In genomic region chr4:165367040-165367439, GRCh38 we compare ENCODE assay signal across 1 cellular context.
TF ChIP-seq lines count a peak whose summit lies in the region.

No MANE protein-coding gene starts in this region.

TF ChIP-seq in HepG2, 621 proteins besides CTCF, POLR2A, EP300 and RAD21 (continued from another document and continues in another):
- no peak for TF ChIP-seq SRSF4 (IDR thresholded peaks at IDR 0.05; ENCODE audit: low read depth, low read length, poor library complexity, severe bottlenecking)
- TF ChIP-seq ZNF230 (CRISPR knock-in tag; IDR thresholded peaks at IDR 0.05) = 0 out of 2 replicates have a peak, but pooled peaks have one; percentile 37
- 0 out of 2 replicates have a peak, but pooled peaks have one; percentile 21 for TF ChIP-seq RERE (CRISPR knock-in tag; IDR thresholded peaks at IDR 0.05; ENCODE audit: low read depth)
- no peak for TF ChIP-seq ZNF503 (CRISPR knock-in tag; IDR thresholded peaks at IDR 0.05)
- no peak for TF ChIP-seq NRL (CRISPR knock-in tag; IDR thresholded peaks at IDR 0.05; ENCODE audit: borderline replicate concordance)
- TF ChIP-seq ZNF550 (CRISPR knock-in tag; IDR thresholded peaks at IDR 0.05; ENCODE audit: borderline replicate concordance) = no peak
- no peak for TF ChIP-seq SETDB1 (CRISPR knock-in tag; IDR thresholded peaks at IDR 0.05; ENCODE audit: borderline replicate concordance)
- no peak for TF ChIP-seq PAWR (CRISPR knock-in tag; IDR thresholded peaks at IDR 0.05; ENCODE audit: borderline replicate concordance)
- 0 out of 2 replicates have a peak, but pooled peaks have one; percentile 26 for TF ChIP-seq MTA1 (CRISPR knock-in tag; IDR thresholded peaks at IDR 0.05; ENCODE audit: borderline replicate concordance)
- TF ChIP-seq, protein P1, sequence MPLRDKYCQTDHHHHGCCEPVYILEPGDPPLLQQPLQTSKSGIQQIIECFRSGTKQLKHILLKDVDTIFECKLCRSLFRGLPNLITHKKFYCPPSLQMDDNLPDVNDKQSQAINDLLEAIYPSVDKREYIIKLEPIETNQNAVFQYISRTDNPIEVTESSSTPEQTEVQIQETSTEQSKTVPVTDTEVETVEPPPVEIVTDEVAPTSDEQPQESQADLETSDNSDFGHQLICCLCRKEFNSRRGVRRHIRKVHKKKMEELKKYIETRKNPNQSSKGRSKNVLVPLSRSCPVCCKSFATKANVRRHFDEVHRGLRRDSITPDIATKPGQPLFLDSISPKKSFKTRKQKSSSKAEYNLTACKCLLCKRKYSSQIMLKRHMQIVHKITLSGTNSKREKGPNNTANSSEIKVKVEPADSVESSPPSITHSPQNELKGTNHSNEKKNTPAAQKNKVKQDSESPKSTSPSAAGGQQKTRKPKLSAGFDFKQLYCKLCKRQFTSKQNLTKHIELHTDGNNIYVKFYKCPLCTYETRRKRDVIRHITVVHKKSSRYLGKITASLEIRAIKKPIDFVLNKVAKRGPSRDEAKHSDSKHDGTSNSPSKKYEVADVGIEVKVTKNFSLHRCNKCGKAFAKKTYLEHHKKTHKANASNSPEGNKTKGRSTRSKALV (CRISPR knock-in tag; IDR thresholded peaks at IDR 0.05) = no peak
- no peak for TF ChIP-seq ZNF275 (CRISPR knock-in tag; IDR thresholded peaks at IDR 0.05; ENCODE audit: borderline replicate concordance)
- TF ChIP-seq ZNF274 (CRISPR knock-in tag; IDR thresholded peaks at IDR 0.05) = no peak
- TF ChIP-seq FOSL2 (CRISPR knock-in tag; IDR thresholded peaks at IDR 0.05) = peak; percentile 90
- peak; percentile 98 for TF ChIP-seq CBFB (CRISPR knock-in tag; IDR thresholded peaks at IDR 0.05)
- no peak for TF ChIP-seq MAFK (conservative IDR thresholded peaks at IDR 0.05 in 1 of 2, IDR thresholded peaks at IDR 0.05 in 1 of 2; ENCODE audit: low read length in 2 of 2)
- TF ChIP-seq ZNF253 (CRISPR knock-in tag; IDR thresholded peaks at IDR 0.05; ENCODE audit: borderline replicate concordance) = no peak
- no peak for TF ChIP-seq SMYD3 (CRISPR knock-in tag; IDR thresholded peaks at IDR 0.05)
- TF ChIP-seq ARHGAP35 (CRISPR knock-in tag; IDR thresholded peaks at IDR 0.05; ENCODE audit: borderline replicate concordance) = no peak
- peak; percentile 89 for TF ChIP-seq HNF4A (CRISPR knock-in tag; IDR thresholded peaks at IDR 0.05)
- TF ChIP-seq ZNF207 (IDR thresholded peaks at IDR 0.05; ENCODE audit: borderline replicate concordance) = no peak
- TF ChIP-seq ZC3H4 (CRISPR knock-in tag; IDR thresholded peaks at IDR 0.05; ENCODE audit: borderline replicate concordance) = no peak
- TF ChIP-seq RORA (CRISPR knock-in tag; IDR thresholded peaks at IDR 0.05) = no peak
- TF ChIP-seq, protein P2, sequence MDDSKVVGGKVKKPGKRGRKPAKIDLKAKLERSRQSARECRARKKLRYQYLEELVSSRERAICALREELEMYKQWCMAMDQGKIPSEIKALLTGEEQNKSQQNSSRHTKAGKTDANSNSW (CRISPR knock-in tag; IDR thresholded peaks at IDR 0.05; ENCODE audit: borderline replicate concordance) = no peak
- TF ChIP-seq USF2 (IDR thresholded peaks at IDR 0.05; ENCODE audit: low read depth, low read length) = no peak
- TF ChIP-seq USF2 (CRISPR knock-in tag; IDR thresholded peaks at IDR 0.05; ENCODE audit: borderline replicate concordance) = no peak
- no peak for TF ChIP-seq ZNF747 (CRISPR knock-in tag; IDR thresholded peaks at IDR 0.05; ENCODE audit: borderline replicate concordance)
- no peak for TF ChIP-seq RFX1 (IDR thresholded peaks at IDR 0.05)
- TF ChIP-seq HIVEP1 (CRISPR knock-in tag; IDR thresholded peaks at IDR 0.05) = no peak
- TF ChIP-seq HMG20B (CRISPR knock-in tag; conservative IDR thresholded peaks at IDR 0.05) = 0 out of 2 replicates have a peak, but pooled peaks have one; percentile 43
- no peak for TF ChIP-seq TERF1 (CRISPR knock-in tag; IDR thresholded peaks at IDR 0.05)
- TF ChIP-seq CEBPG (CRISPR knock-in tag; IDR thresholded peaks at IDR 0.05) = peak; percentile 98
- TF ChIP-seq ZBTB39 (CRISPR knock-in tag; IDR thresholded peaks at IDR 0.05) = no peak
- TF ChIP-seq ZNF629 (CRISPR knock-in tag; conservative IDR thresholded peaks at IDR 0.05) = no peak
- peak; percentile 88 for TF ChIP-seq SOX13 (IDR thresholded peaks at IDR 0.05)
- TF ChIP-seq SOX13 (CRISPR knock-in tag; conservative IDR thresholded peaks at IDR 0.05 in 1 of 2, IDR thresholded peaks at IDR 0.05 in 1 of 2) = peak in 1 of 2 experiments; percentile 96; a peak in 2 of 4 replicates
- TF ChIP-seq, protein P3, sequence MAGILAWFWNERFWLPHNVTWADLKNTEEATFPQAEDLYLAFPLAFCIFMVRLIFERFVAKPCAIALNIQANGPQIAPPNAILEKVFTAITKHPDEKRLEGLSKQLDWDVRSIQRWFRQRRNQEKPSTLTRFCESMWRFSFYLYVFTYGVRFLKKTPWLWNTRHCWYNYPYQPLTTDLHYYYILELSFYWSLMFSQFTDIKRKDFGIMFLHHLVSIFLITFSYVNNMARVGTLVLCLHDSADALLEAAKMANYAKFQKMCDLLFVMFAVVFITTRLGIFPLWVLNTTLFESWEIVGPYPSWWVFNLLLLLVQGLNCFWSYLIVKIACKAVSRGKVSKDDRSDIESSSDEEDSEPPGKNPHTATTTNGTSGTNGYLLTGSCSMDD (CRISPR knock-in tag; IDR thresholded peaks at IDR 0.05) = no peak
- TF ChIP-seq, protein P4, sequence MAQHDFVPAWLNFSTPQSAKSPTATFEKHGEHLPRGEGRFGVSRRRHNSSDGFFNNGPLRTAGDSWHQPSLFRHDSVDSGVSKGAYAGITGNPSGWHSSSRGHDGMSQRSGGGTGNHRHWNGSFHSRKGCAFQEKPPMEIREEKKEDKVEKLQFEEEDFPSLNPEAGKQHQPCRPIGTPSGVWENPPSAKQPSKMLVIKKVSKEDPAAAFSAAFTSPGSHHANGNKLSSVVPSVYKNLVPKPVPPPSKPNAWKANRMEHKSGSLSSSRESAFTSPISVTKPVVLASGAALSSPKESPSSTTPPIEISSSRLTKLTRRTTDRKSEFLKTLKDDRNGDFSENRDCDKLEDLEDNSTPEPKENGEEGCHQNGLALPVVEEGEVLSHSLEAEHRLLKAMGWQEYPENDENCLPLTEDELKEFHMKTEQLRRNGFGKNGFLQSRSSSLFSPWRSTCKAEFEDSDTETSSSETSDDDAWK (CRISPR knock-in tag; IDR thresholded peaks at IDR 0.05) = no peak
- TF ChIP-seq SNAI1 (CRISPR knock-in tag; IDR thresholded peaks at IDR 0.05; ENCODE audit: borderline replicate concordance) = no peak
- TF ChIP-seq MAFG (CRISPR knock-in tag; IDR thresholded peaks at IDR 0.05) = no peak
